Comparison of ENCODE assay signal across 29 cellular contexts in the genomic region with DNA sequence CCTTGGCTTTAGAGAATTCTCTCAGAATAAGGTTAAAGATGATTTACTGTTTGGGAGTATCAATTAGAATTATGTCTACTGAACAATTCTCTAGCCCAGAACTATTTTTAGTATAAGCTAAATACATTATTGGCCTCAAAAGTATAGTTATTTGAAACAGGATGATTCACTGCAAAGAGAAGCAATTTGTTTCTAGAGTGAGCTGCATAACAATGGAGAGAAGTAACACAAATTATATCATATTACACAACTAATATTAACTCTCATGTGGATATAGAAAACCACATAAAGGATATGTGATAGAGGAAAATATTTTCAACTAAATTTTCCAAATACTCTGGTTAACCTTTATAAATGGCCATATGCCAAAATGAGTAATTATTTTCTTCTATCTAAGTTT.
"Had no signal": no experiment of that assay in that cellular context is flagged by ENCODE, and none has a peak within 500 bp of the region (broad histone marks: within the 10 kb centered on the region; RNA-seq: fewer than 3 reads in every experiment).

No MANE protein-coding gene starts in this region.

- H3K36me3 ChIP-seq: colonic mucosa, right atrium auricular region had no signal

- DNase-seq: activated CD4-positive, alpha-beta T cell treated with anti-CD3 and anti-CD28 coated beads for 36 hours; activated CD4-positive, alpha-beta T cell treated with anti-CD3 and anti-CD28 coated beads, Interleukin-2, amount 50 U/mL, for 4 hours; activated CD4-positive, CD25-positive, alpha-beta regulatory T cell; activated gamma-delta T cell; activated naive CD4-positive, alpha-beta T cell treated with anti-CD3 and anti-CD28 coated beads, Interleukin-2, amount 10 ng/mL, durations not matched to agents 7 days and 5 days; activated naive CD8-positive, alpha-beta T cell treated with anti-CD3 and anti-CD28 coated beads, Interleukin-2, amount 10 ng/mL, durations not matched to agents 7 days and 5 days; activated T-cell treated with anti-CD3 and anti-CD28 coated beads, Interleukin-2, amount 50 U/mL, for 24 hours; amygdala; colonic mucosa; effector CD8-positive, alpha-beta T cell; foreskin fibroblast; heart left ventricle; hypothalamus; immature natural killer cell; left lung; lower lobe of right lung; mesenchymal stem cell; naive thymus-derived CD8-positive, alpha-beta T cell; nucleus accumbens; psoas muscle; stimulated activated CD4-positive, alpha-beta T cell treated with anti-CD3 and anti-CD28 coated beads, Interleukin-15, amount 100 ng/mL, for 24 hours; stimulated activated CD4-positive, alpha-beta T cell treated with anti-CD3 and anti-CD28 coated beads, Interleukin-2, amount 100 ng/mL, for 24 hours; stimulated activated naive B cell treated with anti-CD40 and anti-IgM and Interleukin-4, amounts not matched to agents 10 μg/mL and 1 μg/mL and 100 μg/mL, for 72 hours; stomach; T-helper 1 cell had no signal

- H3K9ac ChIP-seq: parathyroid adenoma had no signal

- H3K27me3 ChIP-seq: colonic mucosa, heart left ventricle, left lung, right atrium auricular region, stomach, tibial nerve had no signal

- H3K79me2 ChIP-seq: parathyroid adenoma had no signal

- H3K27ac ChIP-seq: colonic mucosa, heart left ventricle, left lung, lower lobe of right lung, parathyroid adenoma, psoas muscle, right atrium auricular region, stomach, tibial nerve had no signal

- H3K9me3 ChIP-seq: colonic mucosa, heart left ventricle, left lung, lower lobe of right lung, psoas muscle, right atrium auricular region, stomach, tibial nerve had no signal

- H3K4me3 ChIP-seq: colonic mucosa, heart left ventricle, left lung, lower lobe of right lung, psoas muscle, right atrium auricular region, stomach, tibial nerve had no signal

- H3K4me1 ChIP-seq: colonic mucosa, heart left ventricle, left lung, lower lobe of right lung, parathyroid adenoma, psoas muscle, right atrium auricular region, tibial nerve had no signal

- FAIRE-seq: bronchial epithelial cell had no signal

- H2AFZ ChIP-seq: parathyroid adenoma had no signal

- ATAC-seq: activated CD4-positive, alpha-beta T cell treated with anti-CD3 and anti-CD28 coated beads for 36 hours; heart left ventricle; left lung; lower lobe of right lung; naive thymus-derived CD8-positive, alpha-beta T cell; psoas muscle; stimulated activated naive B cell treated with anti-CD40 and anti-IgM and Interleukin-4, amounts not matched to agents 10 μg/mL and 1 μg/mL and 100 μg/mL, for 72 hours had no signal
